29 cellular contexts compared by ENCODE assay signal in genomic region chr16:20746461-20746860, GRCh38. TPM values are rescaled to one million over a fixed set of nuclear protein-coding genes. Genes with fewer than 3 reads are reported as not detected.
"Had no signal": no experiment of that assay in that cellular context is flagged by ENCODE, and none has a peak within 500 bp of the region (broad histone marks: within the 10 kb centered on the region; RNA-seq: fewer than 3 reads in every experiment).

No MANE protein-coding gene starts in this region.

- H3K4me1 Mint-ChIP-seq: stimulated activated memory B cell treated with anti-CD40 and anti-IgM and Interleukin-4, amounts not matched to agents 10 μg/mL and 1 μg/mL and 100 μg/mL, for 72 hours had no signal

- DNase-seq: hypothalamus; immature natural killer cell; kidney; left colon; left lung; lower lobe of right lung; mammary epithelial cell; mesenchymal stem cell; naive thymus-derived CD8-positive, alpha-beta T cell; ovary; right lobe of liver; stimulated activated CD4-positive, alpha-beta T cell treated with anti-CD3 and anti-CD28 coated beads, Interleukin-1b, Interleukin-23, amount 100 ng/mL, for 48 hours; stimulated activated CD4-positive, alpha-beta T cell treated with anti-CD3 and anti-CD28 coated beads, Interleukin-2, amount 100 ng/mL, for 48 hours; stimulated activated CD4-positive, alpha-beta T cell treated with anti-CD3 and anti-CD28 coated beads, Interleukin-4, amount 100 ng/mL, for 4 hours; stimulated activated CD8-positive, alpha-beta memory T cell treated with anti-CD3 and anti-CD28 coated beads, Interleukin-4, amount 100 ng/mL, for 48 hours; stimulated activated naive CD4-positive, alpha-beta T cell treated with Interleukin-2 at 50 U/mL for 16 hours; stimulated activated naive CD8-positive, alpha-beta T cell treated with anti-CD3 and anti-CD28 coated beads, Interleukin-15, amount 100 ng/mL, for 72 hours; substantia nigra; thyroid gland; transverse colon; upper lobe of right lung had no signal

- ATAC-seq: left lung; naive thymus-derived CD8-positive, alpha-beta T cell; stimulated activated memory B cell treated with anti-CD40 and anti-IgM and Interleukin-4, amounts not matched to agents 10 μg/mL and 1 μg/mL and 100 μg/mL, for 72 hours; stimulated activated naive CD8-positive, alpha-beta T cell treated with anti-CD3 and anti-CD28 coated beads, Interleukin-15, amount 100 ng/mL, for 72 hours had no signal

- H3K4me3 ChIP-seq: left lung, lower lobe of right lung, ovary, right atrium auricular region, right lobe of liver, smooth muscle cell, thyroid gland, transverse colon, upper lobe of right lung had no signal

- H3K27ac ChIP-seq: lower lobe of right lung, ovary, right atrium auricular region, right lobe of liver, thyroid gland, transverse colon, upper lobe of right lung had no signal

- H3K27me3 Mint-ChIP-seq: naive thymus-derived CD8-positive, alpha-beta T cell; stimulated activated memory B cell treated with anti-CD40 and anti-IgM and Interleukin-4, amounts not matched to agents 10 μg/mL and 1 μg/mL and 100 μg/mL, for 72 hours; stimulated activated naive CD8-positive, alpha-beta T cell treated with anti-CD3 and anti-CD28 coated beads, Interleukin-15, amount 100 ng/mL, for 72 hours had no signal

- H3K36me3 ChIP-seq: left lung, lower lobe of right lung, ovary, right atrium auricular region, right lobe of liver, thyroid gland, transverse colon, upper lobe of right lung had no signal

- H3K4me3 Mint-ChIP-seq: immature natural killer cell; naive thymus-derived CD8-positive, alpha-beta T cell; nephron; stimulated activated memory B cell treated with anti-CD40 and anti-IgM and Interleukin-4, amounts not matched to agents 10 μg/mL and 1 μg/mL and 100 μg/mL, for 72 hours; stimulated activated naive CD8-positive, alpha-beta T cell treated with anti-CD3 and anti-CD28 coated beads, Interleukin-15, amount 100 ng/mL, for 72 hours had no signal

- H3K4me1 ChIP-seq: right atrium auricular region had no signal

- H3K9me3 ChIP-seq: ovary, right atrium auricular region, right lobe of liver, thyroid gland had no signal

- H3K27me3 ChIP-seq: left lung, ovary, right atrium auricular region, right lobe of liver, thyroid gland, transverse colon, upper lobe of right lung had no signal

- H3K27ac Mint-ChIP-seq: immature natural killer cell; naive thymus-derived CD8-positive, alpha-beta T cell; nephron; progenitor cell of endocrine pancreas; stimulated activated memory B cell treated with anti-CD40 and anti-IgM and Interleukin-4, amounts not matched to agents 10 μg/mL and 1 μg/mL and 100 μg/mL, for 72 hours had no signal

RNA-seq across cellular contexts. Expression of gene ACSM1, which starts 49.0 kb away (rescaled TPM):
- total RNA-seq: neural crest cell, skeletal muscle tissue, smooth muscle cell, temporal lobe had no signal
- polyA plus RNA-seq: smooth muscle cell had no signal
